ENCODE assay signal across 17 cellular contexts in genomic region chr4:970046-970745, GRCh38. TPM values are rescaled to one million over a fixed set of nuclear protein-coding genes. Genes with fewer than 3 reads are reported as not detected.
A peak's percentile ranks its signal among the peaks of the same experiment; 100 is the strongest.
DNase-seq lines count a peak whose midpoint lies in the region; ATAC-seq, FAIRE-seq and TF ChIP-seq lines count a peak whose summit lies in the region.
"Had no signal": no experiment of that assay in that cellular context is flagged by ENCODE, and none has a peak within 500 bp of the region (broad histone marks: within the 10 kb centered on the region; RNA-seq: fewer than 3 reads in every experiment).

No MANE protein-coding gene starts in this region.

- no peak for DNase-seq in CD4-positive, alpha-beta memory T cell
- DNase-seq in Panc1 (ENCODE audit: low read depth, low spot score) (no peak), K562 (ENCODE audit: extremely low read depth in 1 of 4, low spot score in 3 of 4) (no peak), natural killer cell (peak; percentile 71), PC-3 (no peak), upper lobe of right lung (no peak), T-helper 9 cell (no peak)
- DNase-seq: activated CD4-positive, alpha-beta T cell treated with anti-CD3 and anti-CD28 coated beads for 36 hours; cerebellar nuclear complex; GDM1; hypothalamus; MV-4-11; NCI-H2029 treated with DMSO at 0.1 percent for 48 hours; NCI-H510A had no signal

- no peaks in the 10 kb centered on the region; the same call in 1 of the 2 replicates for H4K20me1 ChIP-seq in K562 (replicated peaks; ENCODE audit: control insufficient read depth, insufficient read depth, low read length)
- H4K20me1 ChIP-seq in PC-3 (ENCODE audit: low read length), result no peaks in the 10 kb centered on the region; the same call in 1 of the 2 replicates

- no peaks in the 10 kb centered on the region for H3K27me3 Mint-ChIP-seq in CD4-positive, alpha-beta memory T cell
- no peaks in the 10 kb centered on the region for H3K27me3 Mint-ChIP-seq in natural killer cell (ENCODE audit: low read depth in 2 of 2)
- H3K27me3 Mint-ChIP-seq: activated CD4-positive, alpha-beta T cell treated with anti-CD3 and anti-CD28 coated beads for 36 hours had no signal

- H3K4me3 Mint-ChIP-seq in CD4-positive, alpha-beta memory T cell, result peak overlapping the region in 7 of 8 donors; percentile 25 to 41 (median 32)
- H3K4me3 Mint-ChIP-seq in natural killer cell, result peak overlapping the region; percentile 81
- H3K4me3 Mint-ChIP-seq: activated CD4-positive, alpha-beta T cell treated with anti-CD3 and anti-CD28 coated beads for 36 hours had no signal

- peaks cover 0 to 2% (median 0%) of the 10 kb centered on the region in 8 donors for H3K9me3 Mint-ChIP-seq in CD4-positive, alpha-beta memory T cell
- no peaks in the 10 kb centered on the region for H3K9me3 Mint-ChIP-seq in natural killer cell

- TF ChIP-seq EP300 in K562 (IDR thresholded peaks at IDR 0.05; ENCODE audit: low read length), result no peak

- no peak for TF ChIP-seq CTCF in Panc1 (IDR thresholded peaks at IDR 0.05)
- TF ChIP-seq CTCF in K562 (IDR thresholded peaks at IDR 0.05 in 2 of 3, conservative IDR thresholded peaks at IDR 0.05 in 1 of 3; ENCODE audit: insufficient read depth in 2 of 3, low read depth in 1 of 3, low read length in 3 of 3), result no peak
- no peak for TF ChIP-seq CTCF in natural killer cell (IDR thresholded peaks at IDR 0.05)
- TF ChIP-seq CTCF in PC-3 (conservative IDR thresholded peaks at IDR 0.05; ENCODE audit: low read depth, low read length), result no peak
- TF ChIP-seq CTCF in upper lobe of right lung (IDR thresholded peaks at IDR 0.05), result no peak

- TF ChIP-seq RAD21 in K562 (CRISPR knock-in tag; conservative IDR thresholded peaks at IDR 0.05 in 1 of 2, IDR thresholded peaks at IDR 0.05 in 1 of 2), result no peak

- H3K9me3 ChIP-seq in CD4-positive, alpha-beta memory T cell (ENCODE audit: control insufficient read depth in 1 of 2, low read length in 2 of 2), result no peaks in the 10 kb centered on the region
- no peaks in the 10 kb centered on the region for H3K9me3 ChIP-seq in Panc1 (ENCODE audit: control insufficient read depth, insufficient read depth, low read depth, low read length)
- no peaks in the 10 kb centered on the region for H3K9me3 ChIP-seq in K562 (replicated peaks; ENCODE audit: control insufficient read depth, insufficient read depth, low read depth, low read length)
- H3K9me3 ChIP-seq in PC-3 (ENCODE audit: low read length), result no peaks in the 10 kb centered on the region
- H3K9me3 ChIP-seq in upper lobe of right lung, result no peaks in the 10 kb centered on the region

- H3F3A ChIP-seq in PC-3 (ENCODE audit: low read length, unreplicated experiment), result no peaks in the 10 kb centered on the region

- H3K4me1 ChIP-seq in CD4-positive, alpha-beta memory T cell (ENCODE audit: insufficient read depth, low read length), result peaks cover 24% of the 10 kb centered on the region
- H3K4me1 ChIP-seq in Panc1 (ENCODE audit: control insufficient read depth, insufficient read depth, low read length) (peaks cover 6% of the 10 kb centered on the region; the same call in 1 of the 2 replicates), K562 (replicated peaks in 1 of 2; ENCODE audit: control insufficient read depth in 2 of 2, insufficient read depth in 2 of 2, low read length in 2 of 2) (peaks cover 0 to 70% of the 10 kb centered on the region in 2 experiments; a peak in 4 of 5 replicates), PC-3 (ENCODE audit: insufficient read depth, low read length) (peaks cover 18% of the 10 kb centered on the region), upper lobe of right lung (peaks cover 13% of the 10 kb centered on the region)

- no peaks in the 10 kb centered on the region for H3K27me3 ChIP-seq in CD4-positive, alpha-beta memory T cell (ENCODE audit: insufficient read depth, low read length)
- H3K27me3 ChIP-seq in Panc1 (ENCODE audit: control insufficient read depth, insufficient read depth, low read length) (no peaks in the 10 kb centered on the region), K562 (ENCODE audit: control insufficient read depth in 2 of 2, insufficient read depth in 2 of 2, low read length in 2 of 2) (no peaks in the 10 kb centered on the region), PC-3 (ENCODE audit: low read length) (no peaks in the 10 kb centered on the region), upper lobe of right lung (no peaks in the 10 kb centered on the region)

- H3K36me3 Mint-ChIP-seq in CD4-positive, alpha-beta memory T cell, result no peaks in the 10 kb centered on the region
- H3K36me3 Mint-ChIP-seq in natural killer cell, result no peaks in the 10 kb centered on the region

- H3K9me2 ChIP-seq in PC-3 (replicated peaks; ENCODE audit: low read length), result no peaks in the 10 kb centered on the region

- intact Hi-C loops in CD4-positive, alpha-beta memory T cell (cut with micrococcal nuclease), result no loop called here
- intact Hi-C loops in Panc1 (cut with micrococcal nuclease; ENCODE audit: unreplicated experiment) (no loop called here), K562 (cut with micrococcal nuclease) (no loop called here), natural killer cell (cut with micrococcal nuclease) (loop anchor here (5.0 kb wide), 1 partner anchor 42 kb away; the partner anchor contains the start of gene FGFRL1), PC-3 (cut with micrococcal nuclease) (no loop called here), upper lobe of right lung (cut with DNase I) (no loop called here)

- H3K27ac Mint-ChIP-seq in CD4-positive, alpha-beta memory T cell, result no peak overlapping the region
- H3K27ac Mint-ChIP-seq in natural killer cell, result peak overlapping the region; percentile 78 to 87
- H3K27ac Mint-ChIP-seq: activated CD4-positive, alpha-beta T cell treated with anti-CD3 and anti-CD28 coated beads for 36 hours had no signal

- in situ Hi-C loops in Panc1 (cut with HindIII; ENCODE audit: low pct_unique_long_range_greater_than_20kb, low sequenced_read_pairs), result no loop called here
- in situ Hi-C loops in K562 (cut with MboI), result no loop called here

- H3K36me3 ChIP-seq in CD4-positive, alpha-beta memory T cell (ENCODE audit: insufficient read depth, low read length), result peaks cover 7% of the 10 kb centered on the region
- H3K36me3 ChIP-seq in Panc1 (ENCODE audit: control insufficient read depth, insufficient read depth, low read length) (no peaks in the 10 kb centered on the region), K562 (ENCODE audit: control insufficient read depth, insufficient read depth, low read length) (peaks cover 12% of the 10 kb centered on the region; the same call in 1 of the 3 replicates), PC-3 (ENCODE audit: low read depth, low read length) (no peaks in the 10 kb centered on the region), upper lobe of right lung (peaks cover 10% of the 10 kb centered on the region)

- no peaks in the 10 kb centered on the region for H3K9me1 ChIP-seq in K562 (ENCODE audit: control insufficient read depth, insufficient read depth, low read length)

- H3K9ac ChIP-seq in K562 (ENCODE audit: insufficient read depth in 1 of 2, low read depth in 2 of 2, low read length in 2 of 2) (peak overlapping the region in 1 of 2 experiments; percentile 58; a peak in 2 of 4 replicates), PC-3 (ENCODE audit: low read length) (no peak overlapping the region)

- POLR2A ChIA-PET in CD4-positive, alpha-beta memory T cell (lab: Charles Lee; ENCODE audit: partially characterized antibody), result no interaction called here
- POLR2A ChIA-PET in Panc1 (lab: Charles Lee) (no interaction called here), K562 (lab: Yijun Ruan, JAX) (interaction anchor here (0.6 kb wide), 1 partner anchor 12 kb away, joined by 3 read pairs; no protein-coding TSS in a partner anchor), PC-3 (lab: Charles Lee; ENCODE audit: unreplicated experiment) (no interaction called here)

- WGBS in K562 (ENCODE audit: insufficient coverage, low coverage, missing lambda C conversion rate), result 92% methylated on average over 19 of the region's 25 CpGs

- peaks cover 0 to 13% (median 3%) of the 10 kb centered on the region in 4 donors for H3K4me1 Mint-ChIP-seq in CD4-positive, alpha-beta memory T cell
- H3K4me1 Mint-ChIP-seq in natural killer cell, result peaks cover 13 to 30% of the 10 kb centered on the region in 2 donors

- no peak overlapping the region for H3K27ac ChIP-seq in CD4-positive, alpha-beta memory T cell (ENCODE audit: low read depth, low read length)
- H3K27ac ChIP-seq in Panc1 (ENCODE audit: low read length), result no peak overlapping the region
- no peak overlapping the region for H3K27ac ChIP-seq in K562 (ENCODE audit: extremely low read depth, low read depth, low read length)
- no peak overlapping the region for H3K27ac ChIP-seq in PC-3 (ENCODE audit: low read length)
- H3K27ac ChIP-seq in upper lobe of right lung, result no peak overlapping the region

- H3K4me3 ChIP-seq in CD4-positive, alpha-beta memory T cell (ENCODE audit: low read length in 2 of 2), result no peak overlapping the region
- H3K4me3 ChIP-seq in Panc1 (ENCODE audit: low read depth in 2 of 2, low read length in 2 of 2), result no peak overlapping the region
- no peak overlapping the region for H3K4me3 ChIP-seq in K562
- no peak overlapping the region for H3K4me3 ChIP-seq in PC-3 (ENCODE audit: low read length)
- no peak overlapping the region for H3K4me3 ChIP-seq in upper lobe of right lung

- H3K79me2 ChIP-seq in K562 (ENCODE audit: control insufficient read depth, insufficient read depth, low read length) (peaks cover 10% of the 10 kb centered on the region; the same call in 2 of the 3 replicates), PC-3 (ENCODE audit: low read length) (peaks cover 7% of the 10 kb centered on the region; the same call in 1 of the 2 replicates)

- BruUV-seq in Panc1 (replicated peaks; lab: Mats Ljungman, UMichigan) (TSS peak; percentile 85), K562 (replicated peaks; lab: Mats Ljungman, UMichigan) (no TSS peak), PC-3 (replicated peaks; lab: Mats Ljungman, UMichigan) (no TSS peak)

- H3K4me2 ChIP-seq in K562 (ENCODE audit: insufficient read depth, low read length) (no peak overlapping the region), PC-3 (ENCODE audit: low read length) (no peak overlapping the region)

- H2AFZ ChIP-seq in K562 (ENCODE audit: low read depth, low read length), result no peak overlapping the region
- H2AFZ ChIP-seq in PC-3 (ENCODE audit: low read length), result no peak overlapping the region

- TF ChIP-seq POLR2A in K562 (conservative IDR thresholded peaks at IDR 0.05), result no peak

- CTCF ChIA-PET in CD4-positive, alpha-beta memory T cell (lab: Charles Lee; ENCODE audit: partially characterized antibody), result no interaction called here
- CTCF ChIA-PET in Panc1 (lab: Charles Lee), result no interaction called here
- CTCF ChIA-PET in K562 (lab: Yijun Ruan, JAX; ENCODE audit: low intra/inter-chr PET ratio), result no interaction called here
- CTCF ChIA-PET in PC-3 (lab: Charles Lee), result no interaction called here

- FAIRE-seq in K562 (lab: Jason Lieb, UNC), result no peak
- FAIRE-seq: GM12892 had no signal

- ATAC-seq in Panc1, result no peak
- ATAC-seq in K562, result no peak
- peak; percentile 63 to 75 (median 64) for ATAC-seq in natural killer cell
- no peak for ATAC-seq in PC-3
- ATAC-seq in upper lobe of right lung, result no peak
- no peak for ATAC-seq in GM18502 (IDR thresholded peaks at IDR 0.05; ENCODE audit: poor library complexity, unreplicated experiment)
- ATAC-seq: activated CD4-positive, alpha-beta T cell treated with anti-CD3 and anti-CD28 coated beads for 36 hours; sciatic nerve had no signal

RNA-seq across cellular contexts. Expression of gene DGKQ, which starts 3.2 kb away (rescaled TPM):
- 10 to 100 TPM; 25.9 to 29.6 TPM for total RNA-seq in CD4-positive, alpha-beta memory T cell
- 10 to 100 TPM in 1 of 2 donors, 1 to 10 TPM in 1; 1.9 to 10.6 TPM for polyA plus RNA-seq in CD4-positive, alpha-beta memory T cell
- total RNA-seq in Panc1 (2021; ENCODE audit: unreplicated experiment) (12.2 TPM), K562 (2014; rRNA removed) (17.0 and 19.1 TPM in 2 replicates), K562 (2014; rRNA removed; fragmentation: Illumina TruSeq; extraction: Trizol) (1.2 and 1.7 TPM in 2 replicates), K562 (2015; rRNA removed; fragmentation: Illumina TruSeq; extraction: Trizol) (6.1 and 6.3 TPM in 2 replicates), K562 (2021) (18.4 and 22.0 TPM in 2 replicates), natural killer cell (10 to 100 TPM; 64.2 to 79.5 (median 65.2) TPM), PC-3 (2014; rRNA removed) (14.2 and 23.5 TPM in 2 replicates), upper lobe of right lung (19.1 TPM)
- 14.1 TPM for polyA plus RNA-seq in Panc1 (2012; ENCODE audit: insufficient read length)
- total RNA-seq in K562 (2011; cell fraction: chromatin; rRNA removed; ENCODE audit: low replicate concordance), result 27.1 and 96.1 TPM in 2 replicates
- 70.2 and 86.6 TPM in 2 replicates for total RNA-seq in K562 (2011; cell fraction: nucleolus; rRNA removed)
- total RNA-seq in K562 (2011; cell fraction: nucleoplasm; rRNA removed), result 28.7 and 35.0 TPM in 2 replicates
- polyA plus RNA-seq in K562 (2011; rRNA removed) (5.6 and 6.8 TPM in 2 replicates), K562 (2014; fragmentation: Illumina TruSeq; extraction: Trizol) (2.6 and 7.3 TPM in 2 replicates), K562 (2014; fragmentation: Nextera tagmentation; extraction: Ambion mirVana) (under 1 TPM; 0.17 to 0.27 TPM), K562 (2014; rRNA removed) (15.3 and 15.7 TPM in 2 replicates)
- polyA plus RNA-seq in K562 (2011; cell fraction: cytosol; rRNA removed), result 5.6 and 16.4 TPM in 2 replicates
- 86.6 and 144 TPM in 2 replicates for polyA plus RNA-seq in K562 (2011; cell fraction: nucleus; rRNA removed)
- 13.1 and 23.6 TPM in 2 replicates for polyA plus RNA-seq in K562 (2012)
- polyA minus RNA-seq in K562 (2011; rRNA and poly(A)+ RNA removed), result 1.9 and 2.5 TPM in 2 replicates
- 5.5 and 7.7 TPM in 2 replicates for polyA minus RNA-seq in K562 (2011; cell fraction: cytosol; rRNA and poly(A)+ RNA removed)
- 17.1 and 17.2 TPM in 2 replicates for polyA minus RNA-seq in K562 (2011; cell fraction: nucleus; rRNA and poly(A)+ RNA removed)

RNA-seq across cellular contexts. Expression of gene IDUA, which starts 16.6 kb away (rescaled TPM):
- total RNA-seq in CD4-positive, alpha-beta memory T cell, result 10 to 100 TPM; 63.0 to 64.1 TPM
- polyA plus RNA-seq in CD4-positive, alpha-beta memory T cell, result 10 to 100 TPM in 1 of 2 donors, 1 to 10 TPM in 1; 5.0 to 14.4 TPM
- total RNA-seq in Panc1 (2021; ENCODE audit: unreplicated experiment) (30.6 TPM), K562 (2014; rRNA removed) (9.9 and 10.1 TPM in 2 replicates), K562 (2014; rRNA removed; fragmentation: Illumina TruSeq; extraction: Trizol) (0.26 and 0.69 TPM in 2 replicates), K562 (2015; rRNA removed; fragmentation: Illumina TruSeq; extraction: Trizol) (3.1 and 4.8 TPM in 2 replicates), K562 (2021) (13.6 and 16.1 TPM in 2 replicates), natural killer cell (10 to 100 TPM; 38.7 to 43.6 (median 43.0) TPM), PC-3 (2014; rRNA removed) (10.1 and 10.3 TPM in 2 replicates), upper lobe of right lung (49.2 TPM)
- 28.5 TPM for polyA plus RNA-seq in Panc1 (2012; ENCODE audit: insufficient read length)
- total RNA-seq in K562 (2011; cell fraction: chromatin; rRNA removed; ENCODE audit: low replicate concordance), result 7.8 and 35.6 TPM in 2 replicates
- 35.8 and 36.4 TPM in 2 replicates for total RNA-seq in K562 (2011; cell fraction: nucleolus; rRNA removed)
- total RNA-seq in K562 (2011; cell fraction: nucleoplasm; rRNA removed), result 12.5 and 18.8 TPM in 2 replicates
- polyA plus RNA-seq in K562 (2011; rRNA removed) (1.2 and 2.2 TPM in 2 replicates), K562 (2014; fragmentation: Illumina TruSeq; extraction: Trizol) (0.30 and 1.2 TPM in 2 replicates), K562 (2014; fragmentation: Nextera tagmentation; extraction: Ambion mirVana) (under 1 TPM; 0.04 to 0.13 TPM), K562 (2014; rRNA removed) (11.2 and 14.1 TPM in 2 replicates)
- 0.90 and 2.8 TPM in 2 replicates for polyA plus RNA-seq in K562 (2011; cell fraction: cytosol; rRNA removed)
- polyA plus RNA-seq in K562 (2011; cell fraction: nucleus; rRNA removed), result 34.5 and 72.8 TPM in 2 replicates
- polyA plus RNA-seq in K562 (2012), result 9.8 and 26.2 TPM in 2 replicates
- polyA minus RNA-seq in K562 (2011; rRNA and poly(A)+ RNA removed), result 0.36 and 0.70 TPM in 2 replicates
- polyA minus RNA-seq in K562 (2011; cell fraction: cytosol; rRNA and poly(A)+ RNA removed), result 7.3 and 13.7 TPM in 2 replicates
- polyA minus RNA-seq in K562 (2011; cell fraction: nucleus; rRNA and poly(A)+ RNA removed), result 10.0 and 12.1 TPM in 2 replicates

RNA-seq across cellular contexts. Expression of gene SLC26A1, which starts 23.0 kb away (rescaled TPM):
- 1 to 10 TPM in 1 of 2 experiments, under 1 TPM in 1; 0.55 to 1.6 TPM for total RNA-seq in CD4-positive, alpha-beta memory T cell
- polyA plus RNA-seq in CD4-positive, alpha-beta memory T cell, result 1 to 10 TPM in 1 of 2 donors, under 1 TPM in 1; 0.59 to 1.0 TPM
- total RNA-seq in Panc1 (2021; ENCODE audit: unreplicated experiment), result 1.8 TPM
- 3.2 TPM for polyA plus RNA-seq in Panc1 (2012; ENCODE audit: insufficient read length)
- 5.5 and 11.7 TPM in 2 replicates for total RNA-seq in K562 (2011; cell fraction: chromatin; rRNA removed; ENCODE audit: low replicate concordance)
- total RNA-seq in K562 (2011; cell fraction: nucleolus; rRNA removed), result 8.4 and 9.3 TPM in 2 replicates
- total RNA-seq in K562 (2011; cell fraction: nucleoplasm; rRNA removed), result 4.1 and 4.2 TPM in 2 replicates
- 1.6 TPM in 2 replicates for total RNA-seq in K562 (2014; rRNA removed)
- 0.40 and 0.96 TPM in 2 replicates for total RNA-seq in K562 (2014; rRNA removed; fragmentation: Illumina TruSeq; extraction: Trizol)
- 1.8 and 2.2 TPM in 2 replicates for total RNA-seq in K562 (2015; rRNA removed; fragmentation: Illumina TruSeq; extraction: Trizol)
- 3.1 and 4.2 TPM in 2 replicates for total RNA-seq in K562 (2021)
- 0.95 and 2.0 TPM in 2 replicates for polyA plus RNA-seq in K562 (2011; rRNA removed)
- polyA plus RNA-seq in K562 (2011; cell fraction: cytosol; rRNA removed), result 1.0 and 2.7 TPM in 2 replicates
- polyA plus RNA-seq in K562 (2011; cell fraction: nucleus; rRNA removed), result 9.1 and 12.1 TPM in 2 replicates
- 4.4 and 8.2 TPM in 2 replicates for polyA plus RNA-seq in K562 (2012)
- polyA plus RNA-seq in K562 (2014; fragmentation: Illumina TruSeq; extraction: Trizol), result 0.56 and 0.69 TPM in 2 replicates
- under 1 TPM; 0.11 to 0.24 TPM for polyA plus RNA-seq in K562 (2014; fragmentation: Nextera tagmentation; extraction: Ambion mirVana)
- 1.4 and 2.1 TPM in 2 replicates for polyA plus RNA-seq in K562 (2014; rRNA removed)
- 0.51 and 0.74 TPM in 2 replicates for polyA minus RNA-seq in K562 (2011; rRNA and poly(A)+ RNA removed)
- polyA minus RNA-seq in K562 (2011; cell fraction: cytosol; rRNA and poly(A)+ RNA removed), result 1.7 TPM in 2 replicates
- 3.9 and 6.3 TPM in 2 replicates for polyA minus RNA-seq in K562 (2011; cell fraction: nucleus; rRNA and poly(A)+ RNA removed)
- under 1 TPM; 0.19 to 0.80 (median 0.61) TPM for total RNA-seq in natural killer cell
- 0.52 TPM in 1 of 2 replicates, not detected in the other for total RNA-seq in PC-3 (2014; rRNA removed)
- 0.20 TPM for total RNA-seq in upper lobe of right lung

RNA-seq across cellular contexts. Expression of gene TMEM175, which starts 37.9 kb away (rescaled TPM):
- total RNA-seq in CD4-positive, alpha-beta memory T cell, result 10 to 100 TPM; 45.7 to 52.3 TPM
- 10 to 100 TPM; 11.5 to 16.9 TPM for polyA plus RNA-seq in CD4-positive, alpha-beta memory T cell
- total RNA-seq in Panc1 (2021; ENCODE audit: unreplicated experiment), result 21.8 TPM
- 32.5 TPM for polyA plus RNA-seq in Panc1 (2012; ENCODE audit: insufficient read length)
- 55.5 and 132 TPM in 2 replicates for total RNA-seq in K562 (2011; cell fraction: chromatin; rRNA removed; ENCODE audit: low replicate concordance)
- 80.9 and 84.2 TPM in 2 replicates for total RNA-seq in K562 (2011; cell fraction: nucleolus; rRNA removed)
- total RNA-seq in K562 (2011; cell fraction: nucleoplasm; rRNA removed), result 71.0 and 82.0 TPM in 2 replicates
- 14.9 and 17.7 TPM in 2 replicates for total RNA-seq in K562 (2014; rRNA removed)
- total RNA-seq in K562 (2014; rRNA removed; fragmentation: Illumina TruSeq; extraction: Trizol), result 2.4 and 3.7 TPM in 2 replicates
- total RNA-seq in K562 (2015; rRNA removed; fragmentation: Illumina TruSeq; extraction: Trizol), result 9.4 and 9.5 TPM in 2 replicates
- total RNA-seq in K562 (2021), result 13.8 and 16.9 TPM in 2 replicates
- 11.4 and 28.9 TPM in 2 replicates for polyA plus RNA-seq in K562 (2011; rRNA removed)
- polyA plus RNA-seq in K562 (2011; cell fraction: cytosol; rRNA removed), result 31.2 and 37.1 TPM in 2 replicates
- 373 and 570 TPM in 2 replicates for polyA plus RNA-seq in K562 (2011; cell fraction: nucleus; rRNA removed)
- 18.3 and 42.2 TPM in 2 replicates for polyA plus RNA-seq in K562 (2012)
- polyA plus RNA-seq in K562 (2014; fragmentation: Illumina TruSeq; extraction: Trizol), result 8.5 and 21.5 TPM in 2 replicates
- under 1 TPM; 0.13 to 0.18 TPM for polyA plus RNA-seq in K562 (2014; fragmentation: Nextera tagmentation; extraction: Ambion mirVana)
- polyA plus RNA-seq in K562 (2014; rRNA removed), result 22.5 and 30.9 TPM in 2 replicates
- 7.2 and 7.6 TPM in 2 replicates for polyA minus RNA-seq in K562 (2011; rRNA and poly(A)+ RNA removed)
- 8.2 and 14.5 TPM in 2 replicates for polyA minus RNA-seq in K562 (2011; cell fraction: cytosol; rRNA and poly(A)+ RNA removed)
- polyA minus RNA-seq in K562 (2011; cell fraction: nucleus; rRNA and poly(A)+ RNA removed), result 27.3 and 30.2 TPM in 2 replicates
- total RNA-seq in natural killer cell, result 10 to 100 TPM; 72.8 to 79.8 (median 73.2) TPM
- total RNA-seq in PC-3 (2014; rRNA removed), result 18.5 and 25.1 TPM in 2 replicates
- 42.4 TPM for total RNA-seq in upper lobe of right lung

RNA-seq across cellular contexts. Expression of gene GAK, which starts 38.1 kb away (rescaled TPM):
- total RNA-seq in CD4-positive, alpha-beta memory T cell, result 100 to 1,000 TPM; 185 to 188 TPM
- 10 to 100 TPM; 32.5 to 74.8 TPM for polyA plus RNA-seq in CD4-positive, alpha-beta memory T cell
- total RNA-seq in Panc1 (2021; ENCODE audit: unreplicated experiment) (86.6 TPM), K562 (2014; rRNA removed) (102 and 105 TPM in 2 replicates), K562 (2014; rRNA removed; fragmentation: Illumina TruSeq; extraction: Trizol) (10.4 and 12.6 TPM in 2 replicates), K562 (2015; rRNA removed; fragmentation: Illumina TruSeq; extraction: Trizol) (28.4 and 35.4 TPM in 2 replicates), K562 (2021) (94.1 and 101 TPM in 2 replicates), natural killer cell (100 to 1,000 TPM; 349 to 358 (median 349) TPM), PC-3 (2014; rRNA removed) (117 and 175 TPM in 2 replicates), upper lobe of right lung (138 TPM)
- 56.0 TPM for polyA plus RNA-seq in Panc1 (2012; ENCODE audit: insufficient read length)
- total RNA-seq in K562 (2011; cell fraction: chromatin; rRNA removed; ENCODE audit: low replicate concordance), result 336 and 571 TPM in 2 replicates
- 202 and 228 TPM in 2 replicates for total RNA-seq in K562 (2011; cell fraction: nucleolus; rRNA removed)
- total RNA-seq in K562 (2011; cell fraction: nucleoplasm; rRNA removed), result 235 and 247 TPM in 2 replicates
- polyA plus RNA-seq in K562 (2011; rRNA removed) (14.9 and 22.4 TPM in 2 replicates), K562 (2014; fragmentation: Illumina TruSeq; extraction: Trizol) (16.2 and 38.2 TPM in 2 replicates), K562 (2014; fragmentation: Nextera tagmentation; extraction: Ambion mirVana) (1 to 10 TPM; 1.3 to 2.1 TPM), K562 (2014; rRNA removed) (51.9 and 83.2 TPM in 2 replicates)
- polyA plus RNA-seq in K562 (2011; cell fraction: cytosol; rRNA removed), result 17.2 and 40.3 TPM in 2 replicates
- polyA plus RNA-seq in K562 (2011; cell fraction: nucleus; rRNA removed), result 79.9 and 106 TPM in 2 replicates
- 48.5 and 55.0 TPM in 2 replicates for polyA plus RNA-seq in K562 (2012)
- 51.4 and 78.3 TPM in 2 replicates for polyA minus RNA-seq in K562 (2011; rRNA and poly(A)+ RNA removed)
- 37.3 and 39.5 TPM in 2 replicates for polyA minus RNA-seq in K562 (2011; cell fraction: cytosol; rRNA and poly(A)+ RNA removed)
- polyA minus RNA-seq in K562 (2011; cell fraction: nucleus; rRNA and poly(A)+ RNA removed), result 43.2 and 50.9 TPM in 2 replicates

Comparison
In these comparisons a context has a peak if more than half of its experiments do, and no peak if none do; other contexts are left out.
1. H3K27ac Mint-ChIP-seq: peak in natural killer cell (2 of 2); none in CD4-positive, alpha-beta memory T cell (0 of 7).
2. ATAC-seq: peak in natural killer cell (3 of 3); none in Panc1 (single experiment), K562 (single experiment), PC-3 (single experiment), upper lobe of right lung (single experiment) and GM18502 (single experiment).